8 cellular contexts compared by ENCODE assay signal in genomic region chr12:71754461-71755145, GRCh38. TPM values are rescaled to one million over a fixed set of nuclear protein-coding genes. Genes with fewer than 3 reads are reported as not detected.
DNase-seq lines count a peak whose midpoint lies in the region; ATAC-seq, FAIRE-seq and TF ChIP-seq lines count a peak whose summit lies in the region.

A gene with protein sequence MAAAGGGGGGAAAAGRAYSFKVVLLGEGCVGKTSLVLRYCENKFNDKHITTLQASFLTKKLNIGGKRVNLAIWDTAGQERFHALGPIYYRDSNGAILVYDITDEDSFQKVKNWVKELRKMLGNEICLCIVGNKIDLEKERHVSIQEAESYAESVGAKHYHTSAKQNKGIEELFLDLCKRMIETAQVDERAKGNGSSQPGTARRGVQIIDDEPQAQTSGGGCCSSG (plus strand): TSS chr12:71754863. CDS start chr12:71755130, 267 bp downstream.

- peaks cover 1% of the 10 kb centered on the region for H3K27me3 ChIP-seq in bronchial epithelial cell (ENCODE audit: control insufficient read depth, insufficient read depth, low read length)
- H3K27me3 ChIP-seq in smooth muscle cell (ENCODE audit: low read depth), result peaks cover 2% of the 10 kb centered on the region

- peak; percentile 97 for ATAC-seq in GM18907 (IDR thresholded peaks at IDR 0.05; ENCODE audit: unreplicated experiment)
- ATAC-seq in HG03159 (IDR thresholded peaks at IDR 0.05; ENCODE audit: unreplicated experiment), result peak; percentile 97

- H3K4me3 ChIP-seq in WI38 (ENCODE audit: low read depth, low read length) (peak within 1 kb of the TSS; percentile 96), bronchial epithelial cell (ENCODE audit: low read depth, low read length) (peak within 1 kb of the TSS; percentile 94), smooth muscle cell (peak within 1 kb of the TSS; percentile 75)

- FAIRE-seq in bronchial epithelial cell (lab: Jason Lieb, UNC), result no peak

- H3K9ac ChIP-seq in smooth muscle cell (ENCODE audit: low read depth), result peak within 1 kb of the TSS; percentile 95

- 3% methylated on average over 54 of the region's 56 CpGs for WGBS in smooth muscle cell (ENCODE audit: low lambda C conversion rate)

- H3K4me1 ChIP-seq in smooth muscle cell (ENCODE audit: low read depth), result peaks cover 16% of the 10 kb centered on the region

- H3K79me2 ChIP-seq in smooth muscle cell (ENCODE audit: low read depth), result peaks cover 44% of the 10 kb centered on the region

- DNase-seq in AG08396 (ENCODE audit: low spot score) (peak; percentile 98), NCI-H2227 treated with DMSO at 0.1 percent for 48 hours (lab: John Stamatoyannopoulos, UW) (peak; percentile 98), bronchial epithelial cell (ENCODE audit: low read depth) (peak; percentile 85), iPS-NIHi11 (ENCODE audit: low spot score) (peak; percentile 99), smooth muscle cell (lab: John Stamatoyannopoulos, UW; ENCODE audit: unreplicated experiment) (peak; percentile 93)

- H2AFZ ChIP-seq in smooth muscle cell (ENCODE audit: low read depth), result peak within 1 kb of the TSS; percentile 93

- H3K27ac ChIP-seq in smooth muscle cell (ENCODE audit: low read depth), result peak within 1 kb of the TSS; percentile 85

- H3K36me3 ChIP-seq in bronchial epithelial cell (ENCODE audit: control insufficient read depth, insufficient read depth, low read length), result peaks cover 4% of the 10 kb centered on the region
- peaks cover 3% of the 10 kb centered on the region for H3K36me3 ChIP-seq in smooth muscle cell (ENCODE audit: low read depth)

- H4K20me1 ChIP-seq in smooth muscle cell (ENCODE audit: low read depth), result peaks cover 35% of the 10 kb centered on the region

- no peaks in the 10 kb centered on the region for H3F3A ChIP-seq in smooth muscle cell (ENCODE audit: low read depth)

- H3K9me3 ChIP-seq in smooth muscle cell (replicated peaks; ENCODE audit: low read depth), result no peaks in the 10 kb centered on the region

- H3K4me2 ChIP-seq in smooth muscle cell, result peak within 1 kb of the TSS; percentile 87

- TF ChIP-seq CTCF in WI38 (IDR thresholded peaks at IDR 0.05; ENCODE audit: low read depth, low read length), result 0 out of 2 replicates have a peak, but pooled peaks have one; percentile 22
- TF ChIP-seq CTCF in bronchial epithelial cell (IDR thresholded peaks at IDR 0.05; ENCODE audit: insufficient read depth, low read length, severe bottlenecking), result peak; percentile 6
- TF ChIP-seq CTCF in smooth muscle cell (IDR thresholded peaks at IDR 0.05; ENCODE audit: borderline replicate concordance, insufficient read depth, poor library complexity, severe bottlenecking), result no peak

RNA-seq across cellular contexts. Expression of the gene that starts here (rescaled TPM):
- 27.9 and 48.5 TPM in 2 replicates for total RNA-seq in bronchial epithelial cell
- 7.2 and 25.1 TPM in 2 replicates for total RNA-seq in smooth muscle cell
- 49.3 and 53.0 TPM in 2 replicates for polyA plus RNA-seq in smooth muscle cell

Comparison
In these comparisons a context has a peak if more than half of its experiments do, and no peak if none do; other contexts are left out.
1. Peak in every context shown above with its lines: DNase-seq, ATAC-seq, H3K4me3 ChIP-seq and H3K27ac ChIP-seq.